In the genomic region with DNA sequence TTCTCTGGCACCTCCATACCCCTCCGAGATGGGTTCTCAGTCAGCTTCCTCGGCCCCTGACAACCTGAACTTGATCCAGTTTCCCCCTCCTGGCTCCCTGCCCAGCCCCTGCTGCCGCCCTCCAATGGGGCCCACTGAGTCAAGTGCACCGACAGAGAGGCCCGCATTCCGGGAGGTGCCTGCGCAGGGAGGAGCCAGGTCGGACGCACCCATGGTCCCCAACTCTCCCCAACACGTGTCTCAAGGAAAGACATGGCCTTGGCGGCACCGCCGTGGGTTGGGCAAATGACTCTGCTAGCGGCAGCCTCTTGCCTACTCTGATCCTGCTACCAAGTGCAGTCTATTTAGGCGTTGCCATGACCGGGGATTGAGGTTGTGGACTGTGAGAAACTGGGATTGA, we compare ENCODE assay signal across 20 cellular contexts.
"Had no signal": no experiment of that assay in that cellular context is flagged by ENCODE, and none has a peak within 500 bp of the region (broad histone marks: within the 10 kb centered on the region; RNA-seq: fewer than 3 reads in every experiment).

No MANE protein-coding gene starts in this region.

- DNase-seq: activated CD4-positive, alpha-beta memory T cell treated with anti-CD3 and anti-CD28 coated beads, Interleukin-2, amount 10 ng/mL, durations not matched to agents 7 days and 5 days; activated CD4-positive, alpha-beta T cell treated with anti-CD3 and anti-CD28 coated beads for 36 hours; activated CD4-positive, alpha-beta T cell treated with anti-CD3 and anti-CD28 coated beads, Interleukin-2, amount 50 U/mL, for 1 hour; activated naive CD4-positive, alpha-beta T cell treated with anti-CD3 and anti-CD28 coated beads, Interleukin-2, amount 50 U/mL, for 16 hours; activated naive CD8-positive, alpha-beta T cell treated with anti-CD3 and anti-CD28 coated beads, Interleukin-2, amount 10 ng/mL, durations not matched to agents 7 days and 5 days; adrenal gland; anterior cingulate cortex; caudate nucleus; Kasumi-1; NCI-H1048; NCI-H1930; NCI-H2171; NCI-H2227 treated with DMSO at 0.1 percent for 48 hours; NCI-H446 treated with DMSO at 0.1 percent for 48 hours; NCI-H526; NCI-H774; T-helper 1 cell had no signal

- H3K27ac Mint-ChIP-seq: activated CD4-positive, alpha-beta memory T cell treated with anti-CD3 and anti-CD28 coated beads, Interleukin-2, amount 10 ng/mL, durations not matched to agents 7 days and 5 days; activated CD4-positive, alpha-beta T cell treated with anti-CD3 and anti-CD28 coated beads for 36 hours; activated naive CD8-positive, alpha-beta T cell treated with anti-CD3 and anti-CD28 coated beads, Interleukin-2, amount 10 ng/mL, durations not matched to agents 7 days and 5 days had no signal

- H3K4me3 ChIP-seq: adrenal gland, breast epithelium, SK-N-MC had no signal

- H3K36me3 Mint-ChIP-seq: activated naive CD8-positive, alpha-beta T cell treated with anti-CD3 and anti-CD28 coated beads, Interleukin-2, amount 10 ng/mL, durations not matched to agents 7 days and 5 days had no signal

- H3K4me3 Mint-ChIP-seq: activated CD4-positive, alpha-beta memory T cell treated with anti-CD3 and anti-CD28 coated beads, Interleukin-2, amount 10 ng/mL, durations not matched to agents 7 days and 5 days; activated CD4-positive, alpha-beta T cell treated with anti-CD3 and anti-CD28 coated beads for 36 hours; activated naive CD8-positive, alpha-beta T cell treated with anti-CD3 and anti-CD28 coated beads, Interleukin-2, amount 10 ng/mL, durations not matched to agents 7 days and 5 days had no signal

- H3K27me3 ChIP-seq: adrenal gland, breast epithelium had no signal

- ATAC-seq: activated CD4-positive, alpha-beta T cell treated with anti-CD3 and anti-CD28 coated beads for 36 hours had no signal

- H3K27ac ChIP-seq: adrenal gland, breast epithelium, SK-N-MC, VCaP had no signal

- H3K9me3 Mint-ChIP-seq: activated CD4-positive, alpha-beta memory T cell treated with anti-CD3 and anti-CD28 coated beads, Interleukin-2, amount 10 ng/mL, durations not matched to agents 7 days and 5 days; activated naive CD8-positive, alpha-beta T cell treated with anti-CD3 and anti-CD28 coated beads, Interleukin-2, amount 10 ng/mL, durations not matched to agents 7 days and 5 days had no signal

- H3K4me1 ChIP-seq: breast epithelium had no signal

- H3K27me3 Mint-ChIP-seq: activated naive CD8-positive, alpha-beta T cell treated with anti-CD3 and anti-CD28 coated beads, Interleukin-2, amount 10 ng/mL, durations not matched to agents 7 days and 5 days had no signal

- H3K9me3 ChIP-seq: adrenal gland, breast epithelium had no signal

- H3K4me1 Mint-ChIP-seq: activated CD4-positive, alpha-beta memory T cell treated with anti-CD3 and anti-CD28 coated beads, Interleukin-2, amount 10 ng/mL, durations not matched to agents 7 days and 5 days; activated CD4-positive, alpha-beta T cell treated with anti-CD3 and anti-CD28 coated beads for 36 hours; activated naive CD8-positive, alpha-beta T cell treated with anti-CD3 and anti-CD28 coated beads, Interleukin-2, amount 10 ng/mL, durations not matched to agents 7 days and 5 days had no signal

- H3K36me3 ChIP-seq: adrenal gland, breast epithelium had no signal
